Comparison of ENCODE assay signal across 9 cellular contexts in the genomic region with DNA sequence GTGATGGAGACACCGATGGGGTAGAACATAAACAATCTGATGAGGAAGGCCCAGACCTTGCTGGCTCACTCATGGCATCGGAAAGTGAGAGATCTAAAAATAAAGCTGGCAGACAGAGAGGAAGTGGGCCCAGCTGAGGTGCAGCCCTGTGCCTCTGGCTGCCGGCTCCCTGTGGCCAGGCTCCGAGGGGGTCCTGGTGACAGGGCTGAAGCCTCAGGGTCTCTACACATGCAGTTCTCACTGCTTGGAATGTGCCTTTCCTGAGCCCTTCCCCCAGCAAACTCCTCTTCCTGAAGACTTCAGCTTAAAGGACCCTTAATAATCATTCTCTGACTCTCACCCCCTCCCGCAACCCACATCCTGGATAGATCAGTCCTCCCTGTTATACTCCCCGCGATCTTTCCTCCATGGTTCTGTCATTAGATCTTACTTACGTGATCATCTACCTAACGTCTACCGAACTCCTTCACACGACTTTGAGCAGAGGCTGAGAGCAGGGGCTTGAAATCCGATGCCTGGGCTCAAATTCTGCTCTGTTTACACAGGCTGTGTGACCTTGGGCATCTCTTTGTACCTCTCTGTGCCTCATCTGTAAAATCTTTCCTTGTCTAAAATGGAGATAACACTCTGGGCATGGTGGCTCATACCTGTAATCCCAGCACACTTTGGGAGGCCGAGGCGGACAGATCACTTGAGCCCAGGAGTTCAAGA. TPM values are rescaled to one million over a fixed set of nuclear protein-coding genes. Genes with fewer than 3 reads are reported as not detected.
DNase-seq lines count a peak whose midpoint lies in the region; ATAC-seq and TF ChIP-seq lines count a peak whose summit lies in the region.
"Had no signal": no experiment of that assay in that cellular context is flagged by ENCODE, and none has a peak within 500 bp of the region (broad histone marks: within the 10 kb centered on the region; RNA-seq: fewer than 3 reads in every experiment).

No MANE protein-coding gene starts in this region.

- no peaks in the 10 kb centered on the region for H3K36me3 Mint-ChIP-seq in WTC11
- H3K36me3 Mint-ChIP-seq in effector memory CD8-positive, alpha-beta T cell (ENCODE audit: insufficient read depth) = no peaks in the 10 kb centered on the region

- peak overlapping the region; percentile 51; the same call in 1 of the 2 replicates for H3K27ac Mint-ChIP-seq in WTC11
- peak overlapping the region; percentile 44 to 82 for H3K27ac Mint-ChIP-seq in effector memory CD8-positive, alpha-beta T cell

- H3K27me3 Mint-ChIP-seq in WTC11 (ENCODE audit: low read depth) = no peaks in the 10 kb centered on the region; the same call in 1 of the 2 replicates
- H3K27me3 Mint-ChIP-seq in effector memory CD8-positive, alpha-beta T cell = peaks cover 24 to 43% of the 10 kb centered on the region in 2 donors

- no peak for DNase-seq in WTC11 (ENCODE audit: low spot score)
- peak; percentile 49 to 68 (median 49) for DNase-seq in effector memory CD8-positive, alpha-beta T cell
- peak; percentile 30 to 43 for DNase-seq in stimulated activated CD8-positive, alpha-beta memory T cell treated with anti-CD3 and anti-CD28 coated beads, Interleukin-15, amount 100 ng/mL, for 48 hours (ENCODE audit: low read depth in 2 of 2)
- DNase-seq in globus pallidus (ENCODE audit: low spot score) = no peak
- DNase-seq in iPS-NIHi7 (ENCODE audit: extremely low spot score) = no peak
- DNase-seq in NCI-H1930 (lab: John Stamatoyannopoulos, UW) = no peak

- TF ChIP-seq CTCF in WTC11 (IDR thresholded peaks at IDR 0.05) = no peak

- ATAC-seq in GM18861 (IDR thresholded peaks at IDR 0.05; ENCODE audit: unreplicated experiment) (peak; percentile 33), HG03103 (IDR thresholded peaks at IDR 0.05; ENCODE audit: low read depth, unreplicated experiment) (peak; percentile 37), WTC11 (peak; percentile 32)
- ATAC-seq in effector memory CD8-positive, alpha-beta T cell (replicated peaks) = peak; percentile 88

- CTCF ChIA-PET in WTC11 (lab: Charles Lee) = no interaction called here

- POLR2A ChIA-PET in WTC11 (lab: Charles Lee) = no interaction called here

- H3K4me1 Mint-ChIP-seq in WTC11 = peaks cover 24% of the 10 kb centered on the region
- peaks cover 19 to 22% of the 10 kb centered on the region in 2 donors for H3K4me1 Mint-ChIP-seq in effector memory CD8-positive, alpha-beta T cell (ENCODE audit: low read depth in 2 of 2)

- peaks cover 10% of the 10 kb centered on the region for H3K9me3 Mint-ChIP-seq in WTC11
- H3K9me3 Mint-ChIP-seq in effector memory CD8-positive, alpha-beta T cell = no peaks in the 10 kb centered on the region

- no peak overlapping the region for H3K4me3 Mint-ChIP-seq in WTC11
- H3K4me3 Mint-ChIP-seq in effector memory CD8-positive, alpha-beta T cell = peak overlapping the region; percentile 56 to 64

TF ChIP-seq in WTC11, 78 proteins besides CTCF, POLR2A, EP300 and RAD21:
- TF ChIP-seq ESRRA (CRISPR knock-in tag; IDR thresholded peaks at IDR 0.05; ENCODE audit: borderline replicate concordance) (no peak), OVOL2 (CRISPR knock-in tag; IDR thresholded peaks at IDR 0.05; ENCODE audit: borderline replicate concordance) (no peak), RELA (CRISPR knock-in tag; IDR thresholded peaks at IDR 0.05; ENCODE audit: borderline replicate concordance) (no peak), ZNF121 (CRISPR knock-in tag; IDR thresholded peaks at IDR 0.05) (peak; percentile 73; the same call in 1 of the 2 replicates), ZNF423 (CRISPR knock-in tag; IDR thresholded peaks at IDR 0.05) (peak; percentile 48; the same call in 1 of the 2 replicates), GTF2I (CRISPR knock-in tag; conservative IDR thresholded peaks at IDR 0.05) (0 out of 2 replicates have a peak, but pooled peaks have one; percentile 25)
- TF ChIP-seq, protein P1, sequence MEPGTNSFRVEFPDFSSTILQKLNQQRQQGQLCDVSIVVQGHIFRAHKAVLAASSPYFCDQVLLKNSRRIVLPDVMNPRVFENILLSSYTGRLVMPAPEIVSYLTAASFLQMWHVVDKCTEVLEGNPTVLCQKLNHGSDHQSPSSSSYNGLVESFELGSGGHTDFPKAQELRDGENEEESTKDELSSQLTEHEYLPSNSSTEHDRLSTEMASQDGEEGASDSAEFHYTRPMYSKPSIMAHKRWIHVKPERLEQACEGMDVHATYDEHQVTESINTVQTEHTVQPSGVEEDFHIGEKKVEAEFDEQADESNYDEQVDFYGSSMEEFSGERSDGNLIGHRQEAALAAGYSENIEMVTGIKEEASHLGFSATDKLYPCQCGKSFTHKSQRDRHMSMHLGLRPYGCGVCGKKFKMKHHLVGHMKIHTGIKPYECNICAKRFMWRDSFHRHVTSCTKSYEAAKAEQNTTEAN (CRISPR knock-in tag; IDR thresholded peaks at IDR 0.05) = no peak

RNA-seq across cellular contexts. Expression of a gene that starts 33.1 kb away (rescaled TPM):
- 1.8 to 3.5 TPM (median 2.4 TPM) in 3 replicates for total RNA-seq in WTC11 (2021)
- total RNA-seq: M059J had no signal

RNA-seq across cellular contexts. Expression of a gene that starts 54.5 kb away (rescaled TPM):
- total RNA-seq in WTC11 (2021) = 90.9 to 102 TPM (median 96.3 TPM) in 3 replicates

Comparison
In these comparisons a context has a peak if more than half of its experiments do, and no peak if none do; other contexts are left out.
1. ATAC-seq: peak in every context shown above with its lines; median percentile 88 in effector memory CD8-positive, alpha-beta T cell; 37 in HG03103; 33 in GM18861; 32 in WTC11.
2. DNase-seq: peak in effector memory CD8-positive, alpha-beta T cell (3 of 3) and stimulated activated CD8-positive, alpha-beta memory T cell treated with anti-CD3 and anti-CD28 coated beads, Interleukin-15, amount 100 ng/mL, for 48 hours (2 of 2); none in WTC11 (single experiment), globus pallidus (single experiment), iPS-NIHi7 (single experiment) and NCI-H1930 (0 of 2).